Comparison of ENCODE assay signal across 23 cellular contexts in genomic region chrX:134792077-134792476, GRCh38. TPM values are rescaled to one million over a fixed set of nuclear protein-coding genes. Genes with fewer than 3 reads are reported as not detected.
DNase-seq lines count a peak whose midpoint lies in the region; ATAC-seq, FAIRE-seq and TF ChIP-seq lines count a peak whose summit lies in the region.
"Had no signal": no experiment of that assay in that cellular context is flagged by ENCODE, and none has a peak within 500 bp of the region (broad histone marks: within the 10 kb centered on the region; RNA-seq: fewer than 3 reads in every experiment).

No MANE protein-coding gene starts in this region.

- no peaks in the 10 kb centered on the region for H3K27me3 ChIP-seq in K562 (ENCODE audit: control insufficient read depth in 2 of 2, insufficient read depth in 2 of 2, low read length in 2 of 2)
- H3K27me3 ChIP-seq in Karpas-422 (ENCODE audit: low read length) = no peaks in the 10 kb centered on the region
- H3K27me3 ChIP-seq: Peyer's patch had no signal

- no peak for ATAC-seq in K562

- H3K9me2 ChIP-seq in Karpas-422 (replicated peaks; ENCODE audit: insufficient read depth, low read length) = no peaks in the 10 kb centered on the region

- no peak overlapping the region for H2AFZ ChIP-seq in K562 (ENCODE audit: low read depth, low read length)
- H2AFZ ChIP-seq in Karpas-422 (ENCODE audit: low read length) = no peak overlapping the region

- H3K9me3 ChIP-seq in K562 (replicated peaks; ENCODE audit: control insufficient read depth, insufficient read depth, low read depth, low read length) (no peaks in the 10 kb centered on the region), Karpas-422 (ENCODE audit: low read length) (no peaks in the 10 kb centered on the region)
- H3K9me3 ChIP-seq: Peyer's patch had no signal

- TF ChIP-seq CTCF in K562 (IDR thresholded peaks at IDR 0.05 in 2 of 3, conservative IDR thresholded peaks at IDR 0.05 in 1 of 3; ENCODE audit: insufficient read depth in 2 of 3, low read depth in 1 of 3, low read length in 3 of 3) = no peak

- DNase-seq in A172 (ENCODE audit: low spot score) = peak; percentile 0
- peak; percentile 6 for DNase-seq in EL
- peak; percentile 69 for DNase-seq in M059J (ENCODE audit: low read depth)
- DNase-seq in K562 (ENCODE audit: extremely low read depth in 1 of 4, low spot score in 3 of 4) = peak in 2 of 4 experiments; percentile 13 to 17
- no peak for DNase-seq in Karpas-422
- no peak for DNase-seq in GM12891 (ENCODE audit: insufficient read length, low spot score)
- DNase-seq in stimulated activated CD4-positive, alpha-beta T cell treated with anti-CD3 and anti-CD28 coated beads, Interleukin-1b, Interleukin-23, amount 100 ng/mL, for 48 hours = no peak
- DNase-seq in NCI-H2227 treated with DMSO at 0.1 percent for 48 hours (lab: John Stamatoyannopoulos, UW) = no peak
- DNase-seq: CD4-positive, CD25-positive, alpha-beta regulatory T cell; COR-L47; DMS 273 treated with DMSO at 0.1 percent for 48 hours; DMS79 treated with DMSO at 0.1 percent for 48 hours; GOT3; KBM-7; NCI-H1105; NCI-H146; NCI-H2029; NCI-H345; NCI-H524; NCI-H774; NK-92 treated with Interleukin-12 subunit alpha and Interleukin-12 subunit beta, amount 100 ng/mL, for 24 hours; Peyer's patch had no signal

- H3K79me2 ChIP-seq in K562 (ENCODE audit: control insufficient read depth, insufficient read depth, low read length) (peaks cover 30% of the 10 kb centered on the region), Karpas-422 (ENCODE audit: low read length) (peaks cover 27% of the 10 kb centered on the region)

- TF ChIP-seq RAD21 in K562 (CRISPR knock-in tag; conservative IDR thresholded peaks at IDR 0.05 in 1 of 2, IDR thresholded peaks at IDR 0.05 in 1 of 2) = no peak

- intact Hi-C loops in K562 (cut with micrococcal nuclease) = no loop called here

- H3K9ac ChIP-seq in K562 (ENCODE audit: insufficient read depth in 1 of 2, low read depth in 2 of 2, low read length in 2 of 2) = no peak overlapping the region
- no peak overlapping the region for H3K9ac ChIP-seq in Karpas-422 (ENCODE audit: low read length)

- H3K4me3 ChIP-seq in K562 (no peak overlapping the region), Karpas-422 (ENCODE audit: low read length) (no peak overlapping the region)
- H3K4me3 ChIP-seq: Peyer's patch had no signal

- TF ChIP-seq EP300 in K562 (IDR thresholded peaks at IDR 0.05; ENCODE audit: low read length) = no peak

- BruUV-seq in K562 (replicated peaks; lab: Mats Ljungman, UMichigan) = no TSS peak

- POLR2A ChIA-PET in K562 (lab: Yijun Ruan, JAX) = interaction anchor here (1.0 kb wide), 1 partner anchor 19 kb away, joined by 3 read pairs; no protein-coding TSS in a partner anchor

- peaks cover 72% of the 10 kb centered on the region for H3K36me3 ChIP-seq in K562 (ENCODE audit: control insufficient read depth, insufficient read depth, low read length)
- peaks cover 16% of the 10 kb centered on the region for H3K36me3 ChIP-seq in Karpas-422 (ENCODE audit: insufficient read depth, low read length)

- WGBS in K562 (ENCODE audit: insufficient coverage, low coverage, missing lambda C conversion rate) = 22% methylated on average over 1 of the region's 1 CpG

- no peaks in the 10 kb centered on the region for H4K20me1 ChIP-seq in K562 (replicated peaks; ENCODE audit: control insufficient read depth, insufficient read depth, low read length)
- H4K20me1 ChIP-seq in Karpas-422 (ENCODE audit: insufficient read depth, low read depth, low read length) = peaks cover 11% of the 10 kb centered on the region; the same call in 1 of the 2 replicates

- H3K4me2 ChIP-seq in K562 (ENCODE audit: insufficient read depth, low read length) (no peak overlapping the region), Karpas-422 (ENCODE audit: low read depth, low read length, poor library complexity, severe bottlenecking) (no peak overlapping the region)

- FAIRE-seq in K562 (lab: Jason Lieb, UNC) = no peak
- no peak for FAIRE-seq in GM12891 (lab: Jason Lieb, UNC)
- FAIRE-seq: GM18507 had no signal

- peaks cover 9 to 12% of the 10 kb centered on the region in 2 experiments; a peak in 4 of 5 replicates for H3K4me1 ChIP-seq in K562 (replicated peaks in 1 of 2; ENCODE audit: control insufficient read depth in 2 of 2, insufficient read depth in 2 of 2, low read length in 2 of 2)
- peaks cover 12% of the 10 kb centered on the region for H3K4me1 ChIP-seq in Karpas-422 (ENCODE audit: low read length)
- H3K4me1 ChIP-seq: Peyer's patch had no signal

- in situ Hi-C loops in K562 (cut with MboI) = no loop called here

- H3K9me1 ChIP-seq in K562 (ENCODE audit: control insufficient read depth, insufficient read depth, low read length) = peaks cover 3% of the 10 kb centered on the region

- H3K27ac ChIP-seq in K562 (ENCODE audit: extremely low read depth, low read depth, low read length) (no peak overlapping the region), Karpas-422 (ENCODE audit: low read length) (no peak overlapping the region)
- H3K27ac ChIP-seq: Peyer's patch had no signal

- TF ChIP-seq POLR2A in K562 (conservative IDR thresholded peaks at IDR 0.05) (no peak), GM12891 (IDR thresholded peaks at IDR 0.05; ENCODE audit: low read depth, low read length) (no peak)

- CTCF ChIA-PET in K562 (lab: Yijun Ruan, JAX; ENCODE audit: low intra/inter-chr PET ratio) = no interaction called here

TF ChIP-seq in K562, 482 proteins besides CTCF, POLR2A, EP300 and RAD21 (continues in another document):
- no peak for TF ChIP-seq ZNF507 (tag; conservative IDR thresholded peaks at IDR 0.05)
- no peak for TF ChIP-seq ZBTB17 (CRISPR knock-in tag; IDR thresholded peaks at IDR 0.05)
- TF ChIP-seq NCOA4 (IDR thresholded peaks at IDR 0.05; ENCODE audit: partially characterized antibody) = no peak
- TF ChIP-seq MAZ (CRISPR knock-in tag; conservative IDR thresholded peaks at IDR 0.05 in 1 of 2, IDR thresholded peaks at IDR 0.05 in 1 of 2) = no peak
- TF ChIP-seq MCM3 (IDR thresholded peaks at IDR 0.05) = no peak
- TF ChIP-seq DPF2 (IDR thresholded peaks at IDR 0.05) = peak; percentile 58
- no peak for TF ChIP-seq BACH1 (tag; IDR thresholded peaks at IDR 0.05)
- TF ChIP-seq JUND (IDR thresholded peaks at IDR 0.05; ENCODE audit: borderline replicate concordance, low read depth, low read length) = peak; percentile 79
- peak; percentile 36; the same call in 1 of the 3 replicates for TF ChIP-seq JUND (tag; IDR thresholded peaks at IDR 0.05; ENCODE audit: borderline replicate concordance, low read depth, low read length)
- TF ChIP-seq, protein P1, sequence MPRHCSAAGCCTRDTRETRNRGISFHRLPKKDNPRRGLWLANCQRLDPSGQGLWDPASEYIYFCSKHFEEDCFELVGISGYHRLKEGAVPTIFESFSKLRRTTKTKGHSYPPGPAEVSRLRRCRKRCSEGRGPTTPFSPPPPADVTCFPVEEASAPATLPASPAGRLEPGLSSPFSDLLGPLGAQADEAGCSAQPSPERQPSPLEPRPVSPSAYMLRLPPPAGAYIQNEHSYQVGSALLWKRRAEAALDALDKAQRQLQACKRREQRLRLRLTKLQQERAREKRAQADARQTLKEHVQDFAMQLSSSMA (CRISPR knock-in tag; IDR thresholded peaks at IDR 0.05) = no peak

TF ChIP-seq in GM12891, 5 proteins besides CTCF, POLR2A, EP300 and RAD21:
- TF ChIP-seq TAF1 (IDR thresholded peaks at IDR 0.05; ENCODE audit: low read depth, low read length) = no peak
- TF ChIP-seq POLR2AphosphoS5 (IDR thresholded peaks at IDR 0.05; ENCODE audit: low read depth, low read length) = no peak
- TF ChIP-seq PAX5 (IDR thresholded peaks at IDR 0.05; ENCODE audit: insufficient read depth, low read length, severe bottlenecking) = no peak
TF ChIP-seq in GM12891: peak in this region for 0.

RNA-seq across cellular contexts. Expression of gene PABIR2, which starts 4.9 kb away (rescaled TPM):
- 8.6 and 9.4 TPM in 2 replicates for total RNA-seq in A172 (2014; rRNA removed; shearing (Covaris generic))
- 55.5 and 77.5 TPM in 2 replicates for total RNA-seq in M059J (2014; rRNA removed; shearing (Covaris generic))
- 43.6 and 79.1 TPM in 2 replicates for total RNA-seq in K562 (2011; cell fraction: chromatin; rRNA removed; ENCODE audit: low replicate concordance)
- 24.0 and 30.3 TPM in 2 replicates for total RNA-seq in K562 (2011; cell fraction: nucleolus; rRNA removed)
- total RNA-seq in K562 (2011; cell fraction: nucleoplasm; rRNA removed) = 42.7 and 59.7 TPM in 2 replicates
- total RNA-seq in K562 (2014; rRNA removed) (9.2 and 11.2 TPM in 2 replicates), K562 (2014; rRNA removed; fragmentation: Illumina TruSeq; extraction: Trizol) (16.7 and 17.3 TPM in 2 replicates), K562 (2015; rRNA removed; fragmentation: Illumina TruSeq; extraction: Trizol) (14.4 and 15.5 TPM in 2 replicates), K562 (2021) (38.4 and 44.7 TPM in 2 replicates)
- polyA plus RNA-seq in K562 (2011; rRNA removed) (39.7 and 43.8 TPM in 2 replicates), K562 (2014; fragmentation: Illumina TruSeq; extraction: Trizol) (58.4 and 60.7 TPM in 2 replicates), K562 (2014; fragmentation: Nextera tagmentation; extraction: Ambion mirVana) (10 to 100 TPM; 20.3 to 24.0 TPM), K562 (2014; rRNA removed) (40.9 and 44.0 TPM in 2 replicates)
- 17.2 and 19.7 TPM in 2 replicates for polyA plus RNA-seq in K562 (2011; cell fraction: cytosol; rRNA removed)
- 81.5 and 87.8 TPM in 2 replicates for polyA plus RNA-seq in K562 (2011; cell fraction: nucleus; rRNA removed)
- 45.6 and 48.6 TPM in 2 replicates for polyA plus RNA-seq in K562 (2012)
- polyA minus RNA-seq in K562 (2011; rRNA and poly(A)+ RNA removed) = 15.8 and 17.4 TPM in 2 replicates
- 19.5 TPM in 2 replicates for polyA minus RNA-seq in K562 (2011; cell fraction: cytosol; rRNA and poly(A)+ RNA removed)
- 12.7 and 13.1 TPM in 2 replicates for polyA minus RNA-seq in K562 (2011; cell fraction: nucleus; rRNA and poly(A)+ RNA removed)
- 23.5 and 48.2 TPM in 2 replicates for total RNA-seq in Karpas-422 (2014; rRNA removed; shearing (Covaris generic); ENCODE audit: low replicate concordance)
- 22.7 TPM for polyA plus RNA-seq in GM12891 (2012; ENCODE audit: low read depth, missing spikeins)

Comparison
In these comparisons a context has a peak if more than half of its experiments do, and no peak if none do; other contexts are left out.
1. DNase-seq: peak in A172 (single experiment), EL (single experiment) and M059J (single experiment); none in Karpas-422 (single experiment), GM12891 (single experiment), stimulated activated CD4-positive, alpha-beta T cell treated with anti-CD3 and anti-CD28 coated beads, Interleukin-1b, Interleukin-23, amount 100 ng/mL, for 48 hours (single experiment) and NCI-H2227 treated with DMSO at 0.1 percent for 48 hours (single experiment).